15 cellular contexts compared by ENCODE assay signal in the genomic region with DNA sequence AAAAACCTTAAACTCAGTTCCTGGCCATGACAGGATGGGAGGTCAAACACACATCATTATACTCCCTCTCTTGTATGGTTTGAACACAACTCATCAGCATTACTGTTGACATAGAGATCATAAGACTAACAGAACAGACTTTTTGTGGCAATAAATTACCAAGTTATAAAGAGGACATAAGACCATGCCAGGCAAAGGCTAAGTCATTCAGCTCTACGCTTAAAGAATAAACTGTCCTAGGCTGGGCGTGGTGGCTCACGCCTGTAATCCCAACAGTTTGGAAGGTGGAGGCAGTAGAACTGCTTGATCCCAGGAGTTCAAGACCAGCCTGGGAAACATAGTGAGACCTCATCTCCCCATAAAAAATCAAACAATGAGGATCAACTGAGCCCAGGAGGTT. TPM values are rescaled to one million over a fixed set of nuclear protein-coding genes. Genes with fewer than 3 reads are reported as not detected.
A peak's percentile ranks its signal among the peaks of the same experiment; 100 is the strongest.
DNase-seq lines count a peak whose midpoint lies in the region; ATAC-seq and TF ChIP-seq lines count a peak whose summit lies in the region.
"Had no signal": no experiment of that assay in that cellular context is flagged by ENCODE, and none has a peak within 500 bp of the region (broad histone marks: within the 10 kb centered on the region; RNA-seq: fewer than 3 reads in every experiment).

No MANE protein-coding gene starts in this region.

- no peak overlapping the region for H3K4me3 ChIP-seq in PC-3 (ENCODE audit: low read length)
- no peak overlapping the region for H3K4me3 ChIP-seq in neutrophil (ENCODE audit: low read depth in 1 of 2, low read length in 1 of 2)
- no peak overlapping the region for H3K4me3 ChIP-seq in esophagus squamous epithelium
- H3K4me3 ChIP-seq: BLaER1 treated with 17β-estradiol and CSF1 and Interleukin-3, amounts not matched to agents 10 nM and 100 nM; GM23248; HAP-1 had no signal

- no peak overlapping the region for H3K4me2 ChIP-seq in PC-3 (ENCODE audit: low read length)
- H3K4me2 ChIP-seq: BLaER1 treated with 17β-estradiol and CSF1 and Interleukin-3, amounts not matched to agents 10 nM and 100 nM had no signal

- no peaks in the 10 kb centered on the region for H3K9me2 ChIP-seq in PC-3 (replicated peaks; ENCODE audit: low read length)

- no peak overlapping the region for H3K9ac ChIP-seq in PC-3 (ENCODE audit: low read length)
- H3K9ac ChIP-seq: BLaER1 treated with 17β-estradiol and CSF1 and Interleukin-3, amounts not matched to agents 10 nM and 100 nM; GM23248 had no signal

- H3K27me3 ChIP-seq in PC-3 (ENCODE audit: low read length) (no peaks in the 10 kb centered on the region), neutrophil (no peaks in the 10 kb centered on the region), esophagus squamous epithelium (no peaks in the 10 kb centered on the region)
- H3K27me3 ChIP-seq: BLaER1 treated with 17β-estradiol and CSF1 and Interleukin-3, amounts not matched to agents 10 nM and 100 nM had no signal

- H2AFZ ChIP-seq in PC-3 (ENCODE audit: low read length), result no peak overlapping the region
- H2AFZ ChIP-seq: GM23248 had no signal

- CTCF ChIA-PET in PC-3 (lab: Charles Lee), result no interaction called here

- no peaks in the 10 kb centered on the region for H3F3A ChIP-seq in PC-3 (ENCODE audit: low read length, unreplicated experiment)

- H3K27ac ChIP-seq in PC-3 (ENCODE audit: low read length) (no peak overlapping the region), neutrophil (peak overlapping the region; percentile 3), esophagus squamous epithelium (no peak overlapping the region)
- H3K27ac ChIP-seq: BLaER1 treated with 17β-estradiol and CSF1 and Interleukin-3, amounts not matched to agents 10 nM and 100 nM; GM23248 had no signal

- ATAC-seq in PC-3, result peak; percentile 33
- ATAC-seq in esophagus mucosa, result peak; percentile 58
- ATAC-seq: CD8-positive, alpha-beta T cell had no signal

- no peaks in the 10 kb centered on the region for H3K36me3 ChIP-seq in PC-3 (ENCODE audit: low read depth, low read length)
- peaks cover 89% of the 10 kb centered on the region for H3K36me3 ChIP-seq in neutrophil
- H3K36me3 ChIP-seq in esophagus squamous epithelium, result no peaks in the 10 kb centered on the region
- H3K36me3 ChIP-seq: HAP-1 had no signal

- intact Hi-C loops in PC-3 (cut with micrococcal nuclease), result no loop called here
- intact Hi-C loops in esophagus squamous epithelium (cut with DNase I), result no loop called here

- no peak for TF ChIP-seq POLR2A in esophagus squamous epithelium (IDR thresholded peaks at IDR 0.05)

- DNase-seq in PC-3, result no peak
- DNase-seq in esophagus squamous epithelium (lab: John Stamatoyannopoulos, UW), result no peak
- DNase-seq in activated CD4-positive, CD25-positive, alpha-beta regulatory T cell (lab: John Stamatoyannopoulos, UW), result no peak
- DNase-seq in NCI-H128 (lab: John Stamatoyannopoulos, UW; ENCODE audit: unreplicated experiment), result no peak
- DNase-seq: Calu3; CD8-positive, alpha-beta T cell; DMS79 treated with DMSO at 0.1 percent for 48 hours; GF-D8; GM23248 had no signal

- H3K4me1 ChIP-seq in PC-3 (ENCODE audit: insufficient read depth, low read length) (peaks cover 6% of the 10 kb centered on the region), neutrophil (ENCODE audit: control insufficient read depth in 1 of 2, insufficient read depth in 1 of 2, low read depth in 1 of 2, low read length in 1 of 2) (no peaks in the 10 kb centered on the region), esophagus squamous epithelium (no peaks in the 10 kb centered on the region)
- H3K4me1 ChIP-seq: BLaER1 treated with 17β-estradiol and CSF1 and Interleukin-3, amounts not matched to agents 10 nM and 100 nM; HAP-1 had no signal

- no peak for TF ChIP-seq CTCF in PC-3 (conservative IDR thresholded peaks at IDR 0.05; ENCODE audit: low read depth, low read length)
- TF ChIP-seq CTCF in neutrophil (IDR thresholded peaks at IDR 0.05), result no peak
- TF ChIP-seq CTCF in esophagus squamous epithelium (IDR thresholded peaks at IDR 0.05), result no peak

- no TSS peak for BruUV-seq in PC-3 (replicated peaks; lab: Mats Ljungman, UMichigan)

- POLR2A ChIA-PET in PC-3 (lab: Charles Lee; ENCODE audit: unreplicated experiment), result no interaction called here

- WGBS in esophagus squamous epithelium, 2 donors, result 55 to 59% methylated on average over 3 of the region's 3 CpGs

- H4K20me1 ChIP-seq in PC-3 (ENCODE audit: low read length), result no peaks in the 10 kb centered on the region
- H4K20me1 ChIP-seq: BLaER1 treated with 17β-estradiol and CSF1 and Interleukin-3, amounts not matched to agents 10 nM and 100 nM had no signal

- no peaks in the 10 kb centered on the region for H3K9me3 ChIP-seq in PC-3 (ENCODE audit: low read length)
- H3K9me3 ChIP-seq in neutrophil, result no peaks in the 10 kb centered on the region
- H3K9me3 ChIP-seq in esophagus squamous epithelium, result no peaks in the 10 kb centered on the region
- H3K9me3 ChIP-seq: BLaER1 treated with 17β-estradiol and CSF1 and Interleukin-3, amounts not matched to agents 10 nM and 100 nM; HAP-1 had no signal

- H3K79me2 ChIP-seq in PC-3 (ENCODE audit: low read length), result no peaks in the 10 kb centered on the region

RNA-seq across cellular contexts. Expression of gene NLRC4, which starts 16.4 kb away (rescaled TPM):
- total RNA-seq in PC-3 (2014; rRNA removed), result not detected in 2 replicates
- 0.08 TPM for total RNA-seq in esophagus mucosa
- total RNA-seq in esophagus squamous epithelium, result under 1 TPM in 3 of 4 donors, not detected in 1; 0.44 to 0.91 (median 0.57) TPM
- total RNA-seq: A172; Calu3; CD8-positive, alpha-beta T cell; GM23248; H4 had no signal

RNA-seq across cellular contexts. Expression of gene YIPF4, which starts 29.4 kb away (rescaled TPM):
- total RNA-seq in PC-3 (2014; rRNA removed) (9.6 and 13.1 TPM in 2 replicates), esophagus mucosa (22.3 TPM), esophagus squamous epithelium (10 to 100 TPM; 11.9 to 34.9 (median 13.7) TPM)
